ENCODE assay signal across 1 cellular context in the genomic region with DNA sequence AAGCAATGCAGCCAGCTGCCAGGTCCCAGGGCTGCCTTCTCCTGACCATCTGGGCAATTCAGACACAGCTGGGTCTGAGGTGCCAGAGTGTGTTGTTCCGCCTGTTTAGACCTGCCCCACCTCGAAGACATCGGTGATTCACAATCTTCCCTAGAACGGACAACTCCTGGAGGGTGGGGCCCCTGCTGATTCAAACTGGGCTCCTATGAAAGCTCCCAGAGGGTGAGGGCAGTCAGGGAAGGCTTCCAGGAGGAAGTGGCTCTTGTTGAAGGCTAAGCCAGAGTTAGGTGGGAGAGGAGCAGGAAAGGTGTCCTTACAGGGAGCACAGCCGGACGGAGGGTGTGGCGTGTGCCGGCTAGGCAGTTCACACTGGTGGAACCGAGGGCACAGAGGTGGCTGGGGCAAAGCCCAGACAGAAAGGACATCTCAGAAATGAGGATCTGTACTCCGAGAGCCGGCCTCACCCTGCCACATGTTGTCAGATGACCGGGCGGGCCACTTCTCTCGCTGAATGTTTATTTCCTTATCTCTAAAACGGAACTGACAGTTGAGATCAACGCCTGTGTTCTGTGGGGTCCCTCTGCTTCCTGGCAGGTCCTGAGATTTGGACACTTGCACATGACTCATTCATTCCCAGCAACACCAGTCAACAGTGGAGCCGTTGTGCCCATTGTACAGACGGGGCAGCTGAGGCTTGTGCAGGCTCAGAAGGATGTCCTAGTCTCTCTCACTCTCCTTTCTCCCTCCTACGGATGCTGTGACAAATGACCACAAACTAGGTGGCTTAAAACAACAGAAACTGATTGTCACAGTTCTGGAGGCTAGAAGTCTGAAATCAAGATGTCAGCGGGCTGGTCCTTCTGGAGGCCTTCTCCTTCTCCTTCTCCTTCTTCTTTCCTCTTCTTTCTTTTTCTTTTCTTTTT.
A peak's percentile ranks its signal among the peaks of the same experiment; 100 is the strongest.
TF ChIP-seq lines count a peak whose summit lies in the region.

No MANE protein-coding gene starts in this region.

TF ChIP-seq in HepG2, 621 proteins besides CTCF, POLR2A, EP300 and RAD21 (continued from another document and continues in another):
- TF ChIP-seq, protein P1, sequence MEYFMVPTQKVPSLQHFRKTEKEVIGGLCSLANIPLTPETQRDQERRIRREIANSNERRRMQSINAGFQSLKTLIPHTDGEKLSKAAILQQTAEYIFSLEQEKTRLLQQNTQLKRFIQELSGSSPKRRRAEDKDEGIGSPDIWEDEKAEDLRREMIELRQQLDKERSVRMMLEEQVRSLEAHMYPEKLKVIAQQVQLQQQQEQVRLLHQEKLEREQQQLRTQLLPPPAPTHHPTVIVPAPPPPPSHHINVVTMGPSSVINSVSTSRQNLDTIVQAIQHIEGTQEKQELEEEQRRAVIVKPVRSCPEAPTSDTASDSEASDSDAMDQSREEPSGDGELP (IDR thresholded peaks at IDR 0.05; ENCODE audit: borderline replicate concordance, low read depth), result peak; percentile 62; the same call in 1 of the 2 replicates
- TF ChIP-seq, protein P2, sequence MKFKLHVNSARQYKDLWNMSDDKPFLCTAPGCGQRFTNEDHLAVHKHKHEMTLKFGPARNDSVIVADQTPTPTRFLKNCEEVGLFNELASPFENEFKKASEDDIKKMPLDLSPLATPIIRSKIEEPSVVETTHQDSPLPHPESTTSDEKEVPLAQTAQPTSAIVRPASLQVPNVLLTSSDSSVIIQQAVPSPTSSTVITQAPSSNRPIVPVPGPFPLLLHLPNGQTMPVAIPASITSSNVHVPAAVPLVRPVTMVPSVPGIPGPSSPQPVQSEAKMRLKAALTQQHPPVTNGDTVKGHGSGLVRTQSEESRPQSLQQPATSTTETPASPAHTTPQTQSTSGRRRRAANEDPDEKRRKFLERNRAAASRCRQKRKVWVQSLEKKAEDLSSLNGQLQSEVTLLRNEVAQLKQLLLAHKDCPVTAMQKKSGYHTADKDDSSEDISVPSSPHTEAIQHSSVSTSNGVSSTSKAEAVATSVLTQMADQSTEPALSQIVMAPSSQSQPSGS (CRISPR knock-in tag; IDR thresholded peaks at IDR 0.05), result 0 out of 2 replicates have a peak, but pooled peaks have one; percentile 26
- TF ChIP-seq ZNF225 (CRISPR knock-in tag; IDR thresholded peaks at IDR 0.05) (no peak), GZF1 (CRISPR knock-in tag; IDR thresholded peaks at IDR 0.05) (no peak), ZFY (CRISPR knock-in tag; IDR thresholded peaks at IDR 0.05) (no peak), ZMYM3 (CRISPR knock-in tag; IDR thresholded peaks at IDR 0.05) (peak; percentile 100), HNRNPUL1 (IDR thresholded peaks at IDR 0.05; ENCODE audit: low read depth, low read length) (no peak), ZNF598 (CRISPR knock-in tag; IDR thresholded peaks at IDR 0.05; ENCODE audit: borderline replicate concordance) (no peak), DPF2 (CRISPR knock-in tag; IDR thresholded peaks at IDR 0.05; ENCODE audit: borderline replicate concordance, low read depth) (peak; percentile 88), SIN3A (IDR thresholded peaks at IDR 0.05; ENCODE audit: borderline replicate concordance, low read depth, low read length) (no peak; the same call in 1 of the 2 replicates), WIZ (CRISPR knock-in tag; IDR thresholded peaks at IDR 0.05) (no peak), SMARCE1 (IDR thresholded peaks at IDR 0.05; ENCODE audit: borderline replicate concordance) (no peak), PHF21A (CRISPR knock-in tag; IDR thresholded peaks at IDR 0.05) (peak; percentile 82; the same call in 1 of the 2 replicates), HOXA7 (CRISPR knock-in tag; IDR thresholded peaks at IDR 0.05) (no peak), ZNF768 (CRISPR knock-in tag; IDR thresholded peaks at IDR 0.05) (peak; percentile 37; the same call in 1 of the 2 replicates), PRMT3 (CRISPR knock-in tag; IDR thresholded peaks at IDR 0.05; ENCODE audit: borderline replicate concordance, low read depth) (no peak), ETV5 (CRISPR knock-in tag; IDR thresholded peaks at IDR 0.05; ENCODE audit: borderline replicate concordance) (peak; percentile 92; the same call in 1 of the 2 replicates), ZNF674 (CRISPR knock-in tag; IDR thresholded peaks at IDR 0.05; ENCODE audit: low read depth) (no peak), ZBTB8A (CRISPR knock-in tag; IDR thresholded peaks at IDR 0.05; ENCODE audit: borderline replicate concordance, low read depth) (no peak), TOPORS (CRISPR knock-in tag; IDR thresholded peaks at IDR 0.05) (no peak), RARG (CRISPR knock-in tag; IDR thresholded peaks at IDR 0.05; ENCODE audit: low read depth) (no peak), DR1 (CRISPR knock-in tag; IDR thresholded peaks at IDR 0.05) (no peak), YY1 (IDR thresholded peaks at IDR 0.05; ENCODE audit: insufficient read depth, insufficient replicate concordance, low read depth, low read length) (no peak), ZFP1 (CRISPR knock-in tag; IDR thresholded peaks at IDR 0.05) (peak; percentile 28; the same call in 1 of the 2 replicates), ZC3H13 (CRISPR knock-in tag; IDR thresholded peaks at IDR 0.05) (no peak), SP5 (CRISPR knock-in tag; IDR thresholded peaks at IDR 0.05; ENCODE audit: borderline replicate concordance, low read depth) (peak; percentile 60), CENPT (CRISPR knock-in tag; IDR thresholded peaks at IDR 0.05; ENCODE audit: low read depth) (no peak), RNF2 (conservative IDR thresholded peaks at IDR 0.05; ENCODE audit: low read depth) (0 out of 2 replicates have a peak, but pooled peaks have one; percentile 42), KDM5A (IDR thresholded peaks at IDR 0.05; ENCODE audit: borderline replicate concordance, low read length) (no peak)
- TF ChIP-seq, protein P3, sequence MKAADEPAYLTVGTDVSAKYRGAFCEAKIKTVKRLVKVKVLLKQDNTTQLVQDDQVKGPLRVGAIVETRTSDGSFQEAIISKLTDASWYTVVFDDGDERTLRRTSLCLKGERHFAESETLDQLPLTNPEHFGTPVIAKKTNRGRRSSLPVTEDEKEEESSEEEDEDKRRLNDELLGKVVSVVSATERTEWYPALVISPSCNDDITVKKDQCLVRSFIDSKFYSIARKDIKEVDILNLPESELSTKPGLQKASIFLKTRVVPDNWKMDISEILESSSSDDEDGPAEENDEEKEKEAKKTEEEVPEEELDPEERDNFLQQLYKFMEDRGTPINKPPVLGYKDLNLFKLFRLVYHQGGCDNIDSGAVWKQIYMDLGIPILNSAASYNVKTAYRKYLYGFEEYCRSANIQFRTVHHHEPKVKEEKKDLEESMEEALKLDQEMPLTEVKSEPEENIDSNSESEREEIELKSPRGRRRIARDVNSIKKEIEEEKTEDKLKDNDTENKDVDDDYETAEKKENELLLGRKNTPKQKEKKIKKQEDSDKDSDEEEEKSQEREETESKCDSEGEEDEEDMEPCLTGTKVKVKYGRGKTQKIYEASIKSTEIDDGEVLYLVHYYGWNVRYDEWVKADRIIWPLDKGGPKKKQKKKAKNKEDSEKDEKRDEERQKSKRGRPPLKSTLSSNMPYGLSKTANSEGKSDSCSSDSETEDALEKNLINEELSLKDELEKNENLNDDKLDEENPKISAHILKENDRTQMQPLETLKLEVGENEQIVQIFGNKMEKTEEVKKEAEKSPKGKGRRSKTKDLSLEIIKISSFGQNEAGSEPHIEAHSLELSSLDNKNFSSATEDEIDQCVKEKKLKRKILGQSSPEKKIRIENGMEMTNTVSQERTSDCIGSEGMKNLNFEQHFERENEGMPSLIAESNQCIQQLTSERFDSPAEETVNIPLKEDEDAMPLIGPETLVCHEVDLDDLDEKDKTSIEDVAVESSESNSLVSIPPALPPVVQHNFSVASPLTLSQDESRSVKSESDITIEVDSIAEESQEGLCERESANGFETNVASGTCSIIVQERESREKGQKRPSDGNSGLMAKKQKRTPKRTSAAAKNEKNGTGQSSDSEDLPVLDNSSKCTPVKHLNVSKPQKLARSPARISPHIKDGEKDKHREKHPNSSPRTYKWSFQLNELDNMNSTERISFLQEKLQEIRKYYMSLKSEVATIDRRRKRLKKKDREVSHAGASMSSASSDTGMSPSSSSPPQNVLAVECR (CRISPR knock-in tag; IDR thresholded peaks at IDR 0.05; ENCODE audit: borderline replicate concordance), result peak; percentile 68
- TF ChIP-seq, protein P4, sequence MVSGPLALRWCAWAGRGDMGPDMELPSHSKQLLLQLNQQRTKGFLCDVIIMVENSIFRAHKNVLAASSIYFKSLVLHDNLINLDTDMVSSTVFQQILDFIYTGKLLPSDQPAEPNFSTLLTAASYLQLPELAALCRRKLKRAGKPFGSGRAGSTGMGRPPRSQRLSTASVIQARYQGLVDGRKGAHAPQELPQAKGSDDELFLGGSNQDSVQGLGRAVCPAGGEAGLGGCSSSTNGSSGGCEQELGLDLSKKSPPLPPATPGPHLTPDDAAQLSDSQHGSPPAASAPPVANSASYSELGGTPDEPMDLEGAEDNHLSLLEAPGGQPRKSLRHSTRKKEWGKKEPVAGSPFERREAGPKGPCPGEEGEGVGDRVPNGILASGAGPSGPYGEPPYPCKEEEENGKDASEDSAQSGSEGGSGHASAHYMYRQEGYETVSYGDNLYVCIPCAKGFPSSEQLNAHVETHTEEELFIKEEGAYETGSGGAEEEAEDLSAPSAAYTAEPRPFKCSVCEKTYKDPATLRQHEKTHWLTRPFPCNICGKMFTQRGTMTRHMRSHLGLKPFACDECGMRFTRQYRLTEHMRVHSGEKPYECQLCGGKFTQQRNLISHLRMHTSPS (CRISPR knock-in tag; IDR thresholded peaks at IDR 0.05; ENCODE audit: low read depth), result peak; percentile 59
- TF ChIP-seq, protein P5, sequence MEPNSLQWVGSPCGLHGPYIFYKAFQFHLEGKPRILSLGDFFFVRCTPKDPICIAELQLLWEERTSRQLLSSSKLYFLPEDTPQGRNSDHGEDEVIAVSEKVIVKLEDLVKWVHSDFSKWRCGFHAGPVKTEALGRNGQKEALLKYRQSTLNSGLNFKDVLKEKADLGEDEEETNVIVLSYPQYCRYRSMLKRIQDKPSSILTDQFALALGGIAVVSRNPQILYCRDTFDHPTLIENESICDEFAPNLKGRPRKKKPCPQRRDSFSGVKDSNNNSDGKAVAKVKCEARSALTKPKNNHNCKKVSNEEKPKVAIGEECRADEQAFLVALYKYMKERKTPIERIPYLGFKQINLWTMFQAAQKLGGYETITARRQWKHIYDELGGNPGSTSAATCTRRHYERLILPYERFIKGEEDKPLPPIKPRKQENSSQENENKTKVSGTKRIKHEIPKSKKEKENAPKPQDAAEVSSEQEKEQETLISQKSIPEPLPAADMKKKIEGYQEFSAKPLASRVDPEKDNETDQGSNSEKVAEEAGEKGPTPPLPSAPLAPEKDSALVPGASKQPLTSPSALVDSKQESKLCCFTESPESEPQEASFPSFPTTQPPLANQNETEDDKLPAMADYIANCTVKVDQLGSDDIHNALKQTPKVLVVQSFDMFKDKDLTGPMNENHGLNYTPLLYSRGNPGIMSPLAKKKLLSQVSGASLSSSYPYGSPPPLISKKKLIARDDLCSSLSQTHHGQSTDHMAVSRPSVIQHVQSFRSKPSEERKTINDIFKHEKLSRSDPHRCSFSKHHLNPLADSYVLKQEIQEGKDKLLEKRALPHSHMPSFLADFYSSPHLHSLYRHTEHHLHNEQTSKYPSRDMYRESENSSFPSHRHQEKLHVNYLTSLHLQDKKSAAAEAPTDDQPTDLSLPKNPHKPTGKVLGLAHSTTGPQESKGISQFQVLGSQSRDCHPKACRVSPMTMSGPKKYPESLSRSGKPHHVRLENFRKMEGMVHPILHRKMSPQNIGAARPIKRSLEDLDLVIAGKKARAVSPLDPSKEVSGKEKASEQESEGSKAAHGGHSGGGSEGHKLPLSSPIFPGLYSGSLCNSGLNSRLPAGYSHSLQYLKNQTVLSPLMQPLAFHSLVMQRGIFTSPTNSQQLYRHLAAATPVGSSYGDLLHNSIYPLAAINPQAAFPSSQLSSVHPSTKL (CRISPR knock-in tag; IDR thresholded peaks at IDR 0.05), result peak; percentile 70
- TF ChIP-seq, protein P6, sequence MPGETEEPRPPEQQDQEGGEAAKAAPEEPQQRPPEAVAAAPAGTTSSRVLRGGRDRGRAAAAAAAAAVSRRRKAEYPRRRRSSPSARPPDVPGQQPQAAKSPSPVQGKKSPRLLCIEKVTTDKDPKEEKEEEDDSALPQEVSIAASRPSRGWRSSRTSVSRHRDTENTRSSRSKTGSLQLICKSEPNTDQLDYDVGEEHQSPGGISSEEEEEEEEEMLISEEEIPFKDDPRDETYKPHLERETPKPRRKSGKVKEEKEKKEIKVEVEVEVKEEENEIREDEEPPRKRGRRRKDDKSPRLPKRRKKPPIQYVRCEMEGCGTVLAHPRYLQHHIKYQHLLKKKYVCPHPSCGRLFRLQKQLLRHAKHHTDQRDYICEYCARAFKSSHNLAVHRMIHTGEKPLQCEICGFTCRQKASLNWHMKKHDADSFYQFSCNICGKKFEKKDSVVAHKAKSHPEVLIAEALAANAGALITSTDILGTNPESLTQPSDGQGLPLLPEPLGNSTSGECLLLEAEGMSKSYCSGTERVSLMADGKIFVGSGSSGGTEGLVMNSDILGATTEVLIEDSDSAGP (CRISPR knock-in tag; IDR thresholded peaks at IDR 0.05; ENCODE audit: borderline replicate concordance), result peak; percentile 65; the same call in 1 of the 2 replicates
- TF ChIP-seq, protein P7, sequence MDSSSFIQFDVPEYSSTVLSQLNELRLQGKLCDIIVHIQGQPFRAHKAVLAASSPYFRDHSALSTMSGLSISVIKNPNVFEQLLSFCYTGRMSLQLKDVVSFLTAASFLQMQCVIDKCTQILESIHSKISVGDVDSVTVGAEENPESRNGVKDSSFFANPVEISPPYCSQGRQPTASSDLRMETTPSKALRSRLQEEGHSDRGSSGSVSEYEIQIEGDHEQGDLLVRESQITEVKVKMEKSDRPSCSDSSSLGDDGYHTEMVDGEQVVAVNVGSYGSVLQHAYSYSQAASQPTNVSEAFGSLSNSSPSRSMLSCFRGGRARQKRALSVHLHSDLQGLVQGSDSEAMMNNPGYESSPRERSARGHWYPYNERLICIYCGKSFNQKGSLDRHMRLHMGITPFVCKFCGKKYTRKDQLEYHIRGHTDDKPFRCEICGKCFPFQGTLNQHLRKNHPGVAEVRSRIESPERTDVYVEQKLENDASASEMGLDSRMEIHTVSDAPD (CRISPR knock-in tag; IDR thresholded peaks at IDR 0.05), result no peak
- TF ChIP-seq, protein P8, sequence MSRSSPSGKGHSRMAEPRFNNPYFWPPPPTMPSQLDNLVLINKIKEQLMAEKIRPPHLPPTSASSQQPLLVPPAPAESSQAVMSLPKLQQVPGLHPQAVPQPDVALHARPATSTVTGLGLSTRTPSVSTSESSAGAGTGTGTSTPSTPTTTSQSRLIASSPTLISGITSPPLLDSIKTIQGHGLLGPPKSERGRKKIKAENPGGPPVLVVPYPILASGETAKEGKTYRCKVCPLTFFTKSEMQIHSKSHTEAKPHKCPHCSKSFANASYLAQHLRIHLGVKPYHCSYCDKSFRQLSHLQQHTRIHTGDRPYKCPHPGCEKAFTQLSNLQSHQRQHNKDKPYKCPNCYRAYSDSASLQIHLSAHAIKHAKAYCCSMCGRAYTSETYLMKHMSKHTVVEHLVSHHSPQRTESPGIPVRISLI (CRISPR knock-in tag; IDR thresholded peaks at IDR 0.05; ENCODE audit: borderline replicate concordance), result peak; percentile 36; the same call in 1 of the 2 replicates
- TF ChIP-seq, protein P9, sequence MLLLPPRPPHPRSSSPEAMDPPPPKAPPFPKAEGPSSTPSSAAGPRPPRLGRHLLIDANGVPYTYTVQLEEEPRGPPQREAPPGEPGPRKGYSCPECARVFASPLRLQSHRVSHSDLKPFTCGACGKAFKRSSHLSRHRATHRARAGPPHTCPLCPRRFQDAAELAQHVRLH (CRISPR knock-in tag; IDR thresholded peaks at IDR 0.05; ENCODE audit: borderline replicate concordance, low read depth), result peak; percentile 51; the same call in 1 of the 2 replicates
- TF ChIP-seq, protein P10, sequence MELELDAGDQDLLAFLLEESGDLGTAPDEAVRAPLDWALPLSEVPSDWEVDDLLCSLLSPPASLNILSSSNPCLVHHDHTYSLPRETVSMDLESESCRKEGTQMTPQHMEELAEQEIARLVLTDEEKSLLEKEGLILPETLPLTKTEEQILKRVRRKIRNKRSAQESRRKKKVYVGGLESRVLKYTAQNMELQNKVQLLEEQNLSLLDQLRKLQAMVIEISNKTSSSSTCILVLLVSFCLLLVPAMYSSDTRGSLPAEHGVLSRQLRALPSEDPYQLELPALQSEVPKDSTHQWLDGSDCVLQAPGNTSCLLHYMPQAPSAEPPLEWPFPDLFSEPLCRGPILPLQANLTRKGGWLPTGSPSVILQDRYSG (CRISPR knock-in tag; IDR thresholded peaks at IDR 0.05), result no peak
